Comparison of ENCODE assay signal across 26 cellular contexts in genomic region chr3:186506191-186506739, GRCh38. TPM values are rescaled to one million over a fixed set of nuclear protein-coding genes. Genes with fewer than 3 reads are reported as not detected.
"Had no signal": no experiment of that assay in that cellular context is flagged by ENCODE, and none has a peak within 500 bp of the region (broad histone marks: within the 10 kb centered on the region; RNA-seq: fewer than 3 reads in every experiment).

No MANE protein-coding gene starts in this region.

- H3K9me3 ChIP-seq: ovary, prostate gland, right atrium auricular region, spleen, suprapubic skin, testis, tibial artery, transverse colon, vagina had no signal

- H3K9me3 Mint-ChIP-seq: natural killer cell; nephron; stimulated activated memory B cell treated with anti-CD40 and anti-IgM and Interleukin-4, amounts not matched to agents 10 μg/mL and 1 μg/mL and 100 μg/mL, for 72 hours; stimulated activated naive CD8-positive, alpha-beta T cell treated with anti-CD3 and anti-CD28 coated beads, Interleukin-15, amount 100 ng/mL, for 72 hours; type B pancreatic cell had no signal

- FAIRE-seq: urothelium cell line had no signal

- H3K4me1 ChIP-seq: parathyroid adenoma, prostate gland, suprapubic skin, transverse colon, vagina had no signal

- H2AFZ ChIP-seq: neural progenitor cell, parathyroid adenoma had no signal

- H3K27ac Mint-ChIP-seq: natural killer cell; nephron; neural progenitor cell; stimulated activated memory B cell treated with anti-CD40 and anti-IgM and Interleukin-4, amounts not matched to agents 10 μg/mL and 1 μg/mL and 100 μg/mL, for 72 hours; stimulated activated naive CD8-positive, alpha-beta T cell treated with anti-CD3 and anti-CD28 coated beads, Interleukin-15, amount 100 ng/mL, for 72 hours; type B pancreatic cell had no signal

- H3K36me3 ChIP-seq: neural progenitor cell, ovary, prostate gland, right atrium auricular region, spleen, suprapubic skin, tibial artery, transverse colon, vagina had no signal

- H3K27me3 Mint-ChIP-seq: naive thymus-derived CD4-positive, alpha-beta T cell; stimulated activated memory B cell treated with anti-CD40 and anti-IgM and Interleukin-4, amounts not matched to agents 10 μg/mL and 1 μg/mL and 100 μg/mL, for 72 hours; stimulated activated naive CD8-positive, alpha-beta T cell treated with anti-CD3 and anti-CD28 coated beads, Interleukin-15, amount 100 ng/mL, for 72 hours had no signal

- H3K79me2 ChIP-seq: parathyroid adenoma had no signal

- H3K4me3 ChIP-seq: neural progenitor cell, ovary, prostate gland, right atrium auricular region, skin epidermis, smooth muscle cell, spleen, suprapubic skin, testis, tibial artery, transverse colon, vagina had no signal

- H3K9ac ChIP-seq: neural progenitor cell, parathyroid adenoma had no signal

- H3K27me3 ChIP-seq: neural progenitor cell, ovary, right atrium auricular region, testis, tibial artery, transverse colon, vagina had no signal

- DNase-seq: naive thymus-derived CD4-positive, alpha-beta T cell; natural killer cell; occipital lobe; ovary; retina; spleen; stimulated activated CD4-positive, alpha-beta T cell treated with anti-CD3 and anti-CD28 coated beads, Interleukin-12 subunit alpha, Interleukin-12 subunit beta, amount 100 ng/mL, for 4 hours; stimulated activated naive CD4-positive, alpha-beta T cell; substantia nigra; testis; tibial artery; transverse colon had no signal

- H3K27ac ChIP-seq: neural progenitor cell, ovary, parathyroid adenoma, prostate gland, right atrium auricular region, skin epidermis, spleen, suprapubic skin, testis, tibial artery, transverse colon, vagina had no signal

- H3K4me2 ChIP-seq: neural progenitor cell, smooth muscle cell had no signal

- H3K4me3 Mint-ChIP-seq: naive thymus-derived CD4-positive, alpha-beta T cell; natural killer cell; nephron; stimulated activated memory B cell treated with anti-CD40 and anti-IgM and Interleukin-4, amounts not matched to agents 10 μg/mL and 1 μg/mL and 100 μg/mL, for 72 hours; stimulated activated naive CD8-positive, alpha-beta T cell treated with anti-CD3 and anti-CD28 coated beads, Interleukin-15, amount 100 ng/mL, for 72 hours; type B pancreatic cell had no signal

- ATAC-seq: naive thymus-derived CD4-positive, alpha-beta T cell; natural killer cell; sciatic nerve; stimulated activated memory B cell treated with anti-CD40 and anti-IgM and Interleukin-4, amounts not matched to agents 10 μg/mL and 1 μg/mL and 100 μg/mL, for 72 hours had no signal

- H3K36me3 Mint-ChIP-seq: natural killer cell; neural progenitor cell; stimulated activated memory B cell treated with anti-CD40 and anti-IgM and Interleukin-4, amounts not matched to agents 10 μg/mL and 1 μg/mL and 100 μg/mL, for 72 hours; type B pancreatic cell had no signal

RNA-seq across cellular contexts. Expression of gene CRYGS, which starts 37.9 kb away (rescaled TPM):
- total RNA-seq: vagina had no signal
